In the genomic region with DNA sequence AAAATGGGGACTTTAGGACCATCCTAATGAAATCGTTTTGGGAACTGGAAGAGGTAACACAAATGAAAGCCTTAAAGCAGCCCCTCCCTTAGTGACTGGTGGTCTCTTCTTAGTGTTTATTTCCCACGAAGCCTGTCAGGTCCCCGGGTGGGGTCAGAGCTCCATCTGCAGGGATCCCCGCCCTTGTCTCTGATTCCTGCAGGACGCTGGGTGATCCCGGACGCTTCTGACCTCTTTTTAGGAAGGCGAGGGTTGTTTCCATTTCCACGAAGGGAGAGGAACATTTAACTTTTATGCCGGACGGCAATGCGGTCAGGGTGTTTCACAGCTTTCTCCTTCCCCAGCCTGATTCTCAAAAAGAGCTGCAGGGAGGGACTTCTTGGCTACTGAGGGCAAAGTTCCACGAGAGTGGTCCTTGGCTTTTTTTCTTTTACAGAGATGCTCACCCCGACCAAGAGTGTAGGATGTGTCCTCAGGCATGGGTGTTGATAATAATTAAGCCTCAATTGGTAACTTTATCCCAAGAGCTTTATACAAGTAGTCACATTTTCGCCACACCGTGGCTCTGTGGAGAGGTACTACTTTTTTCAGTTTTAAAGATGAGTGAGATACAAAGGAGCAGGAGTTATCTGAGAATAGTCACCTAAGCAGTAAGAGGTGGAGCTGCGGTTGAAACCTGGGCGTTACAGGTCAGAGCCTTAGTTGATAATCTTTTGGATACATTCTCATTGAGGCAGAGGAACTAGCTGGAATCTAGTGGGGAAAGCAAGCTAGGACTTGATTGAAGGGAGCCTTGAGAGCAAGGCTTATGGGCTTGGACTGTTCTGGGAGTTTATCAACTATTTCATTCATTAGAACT, we compare ENCODE assay signal across 1 cellular context.
TF ChIP-seq lines count a peak whose summit lies in the region.

No MANE protein-coding gene starts in this region.

TF ChIP-seq in H1, 55 proteins besides CTCF, POLR2A, EP300 and RAD21:
- no peak for TF ChIP-seq BRCA1 (IDR thresholded peaks at IDR 0.05; ENCODE audit: low read depth, low read length)
- no peak for TF ChIP-seq CREB1 (IDR thresholded peaks at IDR 0.05)
- no peak for TF ChIP-seq BCL11A (IDR thresholded peaks at IDR 0.05; ENCODE audit: low read depth in 2 of 2, low read length in 2 of 2)
- TF ChIP-seq ATF3 (IDR thresholded peaks at IDR 0.05; ENCODE audit: insufficient read depth, low read depth, low read length) = no peak
- no peak for TF ChIP-seq CTBP2 (IDR thresholded peaks at IDR 0.05; ENCODE audit: borderline replicate concordance, insufficient read depth, insufficient read length, low read length)
- TF ChIP-seq SIN3A (conservative IDR thresholded peaks at IDR 0.05 in 1 of 2, IDR thresholded peaks at IDR 0.05 in 1 of 2; ENCODE audit: low read depth in 1 of 2, low read length in 2 of 2) = no peak
- TF ChIP-seq ASH2L (IDR thresholded peaks at IDR 0.05; ENCODE audit: low read length) = no peak
- no peak for TF ChIP-seq CHD1 (IDR thresholded peaks at IDR 0.05; ENCODE audit: low read depth, low read length)
